Comparison of ENCODE assay signal across 3 cellular contexts in the genomic region with DNA sequence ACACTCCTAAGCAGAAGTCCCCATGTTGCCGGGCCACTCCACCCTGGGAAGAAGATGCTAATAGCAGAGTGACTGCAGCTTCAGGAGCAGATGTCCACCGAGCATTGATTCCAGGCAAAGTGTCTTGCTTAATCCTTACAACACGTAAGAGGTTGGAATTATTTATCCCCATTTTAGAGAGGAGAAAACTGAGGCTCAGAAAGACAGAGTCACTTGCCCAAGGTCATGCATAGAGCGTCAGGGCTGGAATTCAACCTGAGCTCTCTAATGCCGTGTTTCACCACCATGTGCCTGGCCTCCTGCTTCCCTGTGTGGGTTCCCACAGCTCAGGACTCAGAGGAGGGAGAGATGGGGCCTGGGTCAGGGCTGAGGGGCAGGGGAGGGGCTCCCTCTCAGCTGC. TPM values are rescaled to one million over a fixed set of nuclear protein-coding genes. Genes with fewer than 3 reads are reported as not detected.
"Had no signal": no experiment of that assay in that cellular context is flagged by ENCODE, and none has a peak within 500 bp of the region (broad histone marks: within the 10 kb centered on the region; RNA-seq: fewer than 3 reads in every experiment).

No MANE protein-coding gene starts in this region.

RNA-seq across cellular contexts. Expression of a gene that starts 7.3 kb away (rescaled TPM):
- total RNA-seq: activated naive CD4-positive, alpha-beta T cell treated with anti-CD3 and anti-CD28 coated beads, Interleukin-2, amount 50 U/mL, for 72 hours; activated T-cell treated with anti-CD3 and anti-CD28 coated beads, Interleukin-2, amount 50 U/mL, for 72 hours; natural killer cell treated with Interleukin-12 subunit alpha and Interleukin-12 subunit beta and Interleukin-15 and Interleukin-18, amount 100 ng/mL, for 72 hours had no signal
